Comparison of ENCODE assay signal across 9 cellular contexts in the genomic region with DNA sequence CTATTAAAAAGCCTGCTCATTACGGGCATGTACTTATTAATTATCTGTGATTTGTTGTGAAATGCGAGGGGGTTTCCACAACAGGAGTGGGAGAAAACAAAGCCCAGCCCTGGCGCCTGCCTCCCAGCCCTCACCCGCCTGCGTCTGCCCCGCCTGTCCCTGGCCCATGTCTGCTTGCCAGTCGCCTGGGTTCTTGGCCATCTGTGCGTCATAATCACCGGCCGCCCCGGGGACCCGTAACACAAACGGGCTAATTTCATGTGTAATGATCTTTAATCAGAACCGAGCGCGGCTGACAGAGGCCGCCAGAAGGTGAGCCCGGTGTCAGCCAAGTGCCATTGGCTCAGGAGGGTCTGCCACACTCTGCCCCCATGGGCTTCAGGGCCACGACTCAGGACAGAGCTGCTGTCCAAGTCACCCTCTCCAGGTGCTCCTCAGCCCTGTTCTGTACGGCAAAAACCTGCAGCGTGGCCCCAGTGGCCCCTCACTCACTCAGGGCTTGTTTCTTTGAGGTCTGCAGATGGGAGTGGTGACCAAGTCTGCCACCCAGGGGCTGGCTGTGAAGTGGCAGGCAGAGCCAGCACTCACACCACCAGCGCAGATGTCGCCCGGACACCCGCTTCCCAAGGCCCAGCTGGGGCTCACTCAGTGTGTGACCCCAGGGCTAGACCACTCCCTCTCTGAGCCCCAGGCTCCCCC. TPM values are rescaled to one million over a fixed set of nuclear protein-coding genes. Genes with fewer than 3 reads are reported as not detected.
DNase-seq lines count a peak whose midpoint lies in the region; ATAC-seq, FAIRE-seq and TF ChIP-seq lines count a peak whose summit lies in the region.
"Had no signal": no experiment of that assay in that cellular context is flagged by ENCODE, and none has a peak within 500 bp of the region (broad histone marks: within the 10 kb centered on the region; RNA-seq: fewer than 3 reads in every experiment).

No MANE protein-coding gene starts in this region.

- peak; percentile 68 for DNase-seq in AG08396 (ENCODE audit: low spot score)
- DNase-seq in GM12891 (ENCODE audit: insufficient read length, low spot score): peak; percentile 54
- DNase-seq in iPS-NIHi7 (ENCODE audit: extremely low spot score): peak; percentile 88
- DNase-seq in middle frontal gyrus (ENCODE audit: extremely low spot score, low spot score): no peak
- DNase-seq in globus pallidus (ENCODE audit: low spot score): no peak
- no peak for DNase-seq in putamen (ENCODE audit: low spot score)
- no peak for DNase-seq in NCI-H774 (lab: John Stamatoyannopoulos, UW)
- DNase-seq: NCI-H526 treated with DMSO at 0.1 percent for 48 hours had no signal

- TF ChIP-seq POLR2A in GM12891 (IDR thresholded peaks at IDR 0.05; ENCODE audit: low read depth, low read length): no peak

- no peak for FAIRE-seq in GM12891 (lab: Jason Lieb, UNC)

- ATAC-seq in SK-N-SH treated with all-trans-retinoic acid at 6 μM for 48 hours: peak; percentile 69

TF ChIP-seq in GM12891, 5 proteins besides CTCF, POLR2A, EP300 and RAD21:
- TF ChIP-seq POLR2AphosphoS5 (IDR thresholded peaks at IDR 0.05; ENCODE audit: low read depth, low read length) (no peak), TAF1 (IDR thresholded peaks at IDR 0.05; ENCODE audit: low read depth, low read length) (no peak), SPI1 (IDR thresholded peaks at IDR 0.05; ENCODE audit: low read depth, low read length) (no peak), POU2F2 (IDR thresholded peaks at IDR 0.05; ENCODE audit: low read depth, low read length) (no peak), PAX5 (IDR thresholded peaks at IDR 0.05; ENCODE audit: insufficient read depth, low read length, severe bottlenecking) (no peak)

TF ChIP-seq in SK-N-SH treated with all-trans-retinoic acid at 6 μM for 48 hours, 23 proteins besides CTCF, POLR2A, EP300 and RAD21:
- TF ChIP-seq ZNF70 (CRISPR knock-in tag; IDR thresholded peaks at IDR 0.05) (peak; percentile 65), SNAI2 (CRISPR knock-in tag; IDR thresholded peaks at IDR 0.05) (no peak)

RNA-seq across cellular contexts. Expression of a gene that starts 28.8 kb away (rescaled TPM):
- polyA plus RNA-seq in GM12891 (2012; ENCODE audit: low read depth, missing spikeins): 9.6 TPM

RNA-seq across cellular contexts. Expression of a gene that starts 37.5 kb away (rescaled TPM):
- polyA plus RNA-seq in GM12891 (2012; ENCODE audit: low read depth, missing spikeins): 14.5 TPM

RNA-seq across cellular contexts. Expression of a gene that starts 37.6 kb away (rescaled TPM):
- polyA plus RNA-seq in GM12891 (2012; ENCODE audit: low read depth, missing spikeins): 21.8 TPM

RNA-seq across cellular contexts. Expression of a gene that starts 42.6 kb away (rescaled TPM):
- 0.18 TPM for polyA plus RNA-seq in GM12891 (2012; ENCODE audit: low read depth, missing spikeins)

RNA-seq across cellular contexts. Expression of a gene that starts 47.5 kb away (rescaled TPM):
- polyA plus RNA-seq in GM12891 (2012; ENCODE audit: low read depth, missing spikeins): 29.0 TPM

Comparison
In these comparisons a context has a peak if more than half of its experiments do, and no peak if none do; other contexts are left out.
1. DNase-seq: peak in AG08396 (single experiment), GM12891 (single experiment) and iPS-NIHi7 (single experiment); none in middle frontal gyrus (single experiment), globus pallidus (single experiment), putamen (single experiment) and NCI-H774 (single experiment).